In genomic region chr14:91366749-91367148, GRCh38 we compare ENCODE assay signal across 13 cellular contexts. TPM values are rescaled to one million over a fixed set of nuclear protein-coding genes. Genes with fewer than 3 reads are reported as not detected.
DNase-seq lines count a peak whose midpoint lies in the region; ATAC-seq and TF ChIP-seq lines count a peak whose summit lies in the region.
"Had no signal": no experiment of that assay in that cellular context is flagged by ENCODE, and none has a peak within 500 bp of the region (broad histone marks: within the 10 kb centered on the region; RNA-seq: fewer than 3 reads in every experiment).

No MANE protein-coding gene starts in this region.

- H3K36me3 ChIP-seq in Peyer's patch = no peaks in the 10 kb centered on the region

- H3K9me3 ChIP-seq in Peyer's patch = no peaks in the 10 kb centered on the region

- no peak overlapping the region for H3K4me3 ChIP-seq in Peyer's patch
- H3K4me3 ChIP-seq: coronary artery, K562, skin epidermis had no signal

- TF ChIP-seq POLR2A in Peyer's patch (IDR thresholded peaks at IDR 0.05) = no peak

- H3K27me3 ChIP-seq in Peyer's patch = no peaks in the 10 kb centered on the region

- no peak for ATAC-seq in stimulated activated memory B cell treated with anti-CD40 and anti-IgM and Interleukin-4, amounts not matched to agents 10 μg/mL and 1 μg/mL and 100 μg/mL, for 72 hours
- ATAC-seq in GM18519 (IDR thresholded peaks at IDR 0.05; ENCODE audit: low FRiP score, unreplicated experiment) (no peak), GM21576 (IDR thresholded peaks at IDR 0.05; ENCODE audit: unreplicated experiment) (no peak)
- ATAC-seq: K562 had no signal

- H3K4me1 Mint-ChIP-seq in activated CD4-positive, alpha-beta T cell treated with anti-CD3 and anti-CD28 coated beads, Interleukin-2, amount 10 ng/mL, durations not matched to agents 7 days and 5 days = peaks cover 79% of the 10 kb centered on the region
- peaks cover 83% of the 10 kb centered on the region for H3K4me1 Mint-ChIP-seq in dendritic cell treated with granulocyte-macrophage colony-stimulating factor and Interleukin-4, amounts not matched to agents 40 ng/mL and 50 ng/mL, for 4 days (ENCODE audit: low read depth)
- peaks cover 83% of the 10 kb centered on the region for H3K4me1 Mint-ChIP-seq in stimulated activated memory B cell treated with anti-CD40 and anti-IgM and Interleukin-4, amounts not matched to agents 10 μg/mL and 1 μg/mL and 100 μg/mL, for 72 hours

- intact Hi-C loops in dendritic cell treated with granulocyte-macrophage colony-stimulating factor and Interleukin-4, amounts not matched to agents 40 ng/mL and 50 ng/mL, for 4 days (cut with micrococcal nuclease) = no loop called here

- H3K27ac ChIP-seq in Peyer's patch = peak overlapping the region; percentile 19 to 73 (median 58)

- H3K4me3 Mint-ChIP-seq in activated CD4-positive, alpha-beta T cell treated with anti-CD3 and anti-CD28 coated beads, Interleukin-2, amount 10 ng/mL, durations not matched to agents 7 days and 5 days = peak overlapping the region; percentile 53
- H3K4me3 Mint-ChIP-seq in dendritic cell treated with granulocyte-macrophage colony-stimulating factor and Interleukin-4, amounts not matched to agents 40 ng/mL and 50 ng/mL, for 4 days = peak overlapping the region; percentile 30
- peak overlapping the region; percentile 61 for H3K4me3 Mint-ChIP-seq in stimulated activated memory B cell treated with anti-CD40 and anti-IgM and Interleukin-4, amounts not matched to agents 10 μg/mL and 1 μg/mL and 100 μg/mL, for 72 hours
- H3K4me3 Mint-ChIP-seq: nephron had no signal

- peaks cover 5 to 46% (median 31%) of the 10 kb centered on the region in 4 donors for H3K4me1 ChIP-seq in Peyer's patch

- peaks cover 19% of the 10 kb centered on the region for H3K36me3 Mint-ChIP-seq in activated CD4-positive, alpha-beta T cell treated with anti-CD3 and anti-CD28 coated beads, Interleukin-2, amount 10 ng/mL, durations not matched to agents 7 days and 5 days (ENCODE audit: low read depth)
- no peaks in the 10 kb centered on the region for H3K36me3 Mint-ChIP-seq in dendritic cell treated with granulocyte-macrophage colony-stimulating factor and Interleukin-4, amounts not matched to agents 40 ng/mL and 50 ng/mL, for 4 days (ENCODE audit: low read depth)
- H3K36me3 Mint-ChIP-seq in stimulated activated memory B cell treated with anti-CD40 and anti-IgM and Interleukin-4, amounts not matched to agents 10 μg/mL and 1 μg/mL and 100 μg/mL, for 72 hours = no peaks in the 10 kb centered on the region

- no peak for TF ChIP-seq CTCF in Peyer's patch (IDR thresholded peaks at IDR 0.05)

- CTCF ChIA-PET in activated CD4-positive, alpha-beta T cell treated with anti-CD3 and anti-CD28 coated beads, Interleukin-2, amount 10 ng/mL, durations not matched to agents 7 days and 5 days (lab: Charles Lee) = interaction anchor here (2.5 to 2.6 kb wide), 2 partner anchors 11 to 13 kb away, joined by 10 to 11 read pairs; no protein-coding TSS in a partner anchor

- peak overlapping the region; percentile 75 for H3K27ac Mint-ChIP-seq in activated CD4-positive, alpha-beta T cell treated with anti-CD3 and anti-CD28 coated beads, Interleukin-2, amount 10 ng/mL, durations not matched to agents 7 days and 5 days
- H3K27ac Mint-ChIP-seq in dendritic cell treated with granulocyte-macrophage colony-stimulating factor and Interleukin-4, amounts not matched to agents 40 ng/mL and 50 ng/mL, for 4 days = peak overlapping the region; percentile 65
- H3K27ac Mint-ChIP-seq in stimulated activated memory B cell treated with anti-CD40 and anti-IgM and Interleukin-4, amounts not matched to agents 10 μg/mL and 1 μg/mL and 100 μg/mL, for 72 hours = peak overlapping the region; percentile 94
- H3K27ac Mint-ChIP-seq: nephron had no signal

- no peaks in the 10 kb centered on the region for H3K27me3 Mint-ChIP-seq in activated CD4-positive, alpha-beta T cell treated with anti-CD3 and anti-CD28 coated beads, Interleukin-2, amount 10 ng/mL, durations not matched to agents 7 days and 5 days
- H3K27me3 Mint-ChIP-seq in dendritic cell treated with granulocyte-macrophage colony-stimulating factor and Interleukin-4, amounts not matched to agents 40 ng/mL and 50 ng/mL, for 4 days = peaks cover 19% of the 10 kb centered on the region
- no peaks in the 10 kb centered on the region for H3K27me3 Mint-ChIP-seq in stimulated activated memory B cell treated with anti-CD40 and anti-IgM and Interleukin-4, amounts not matched to agents 10 μg/mL and 1 μg/mL and 100 μg/mL, for 72 hours

- H3K9me3 Mint-ChIP-seq in activated CD4-positive, alpha-beta T cell treated with anti-CD3 and anti-CD28 coated beads, Interleukin-2, amount 10 ng/mL, durations not matched to agents 7 days and 5 days = no peaks in the 10 kb centered on the region
- H3K9me3 Mint-ChIP-seq in dendritic cell treated with granulocyte-macrophage colony-stimulating factor and Interleukin-4, amounts not matched to agents 40 ng/mL and 50 ng/mL, for 4 days = no peaks in the 10 kb centered on the region
- H3K9me3 Mint-ChIP-seq in stimulated activated memory B cell treated with anti-CD40 and anti-IgM and Interleukin-4, amounts not matched to agents 10 μg/mL and 1 μg/mL and 100 μg/mL, for 72 hours = no peaks in the 10 kb centered on the region
- H3K9me3 Mint-ChIP-seq: nephron had no signal

- POLR2A ChIA-PET in activated CD4-positive, alpha-beta T cell treated with anti-CD3 and anti-CD28 coated beads, Interleukin-2, amount 10 ng/mL, durations not matched to agents 7 days and 5 days (lab: Charles Lee) = no interaction called here

- no peak for DNase-seq in activated CD4-positive, alpha-beta T cell treated with anti-CD3 and anti-CD28 coated beads, Interleukin-2, amount 10 ng/mL, durations not matched to agents 7 days and 5 days
- no peak for DNase-seq in activated CD4-positive, alpha-beta T cell treated with anti-CD3 and anti-CD28 coated beads, Interleukin-2, amount 50 U/mL, for 1 hour
- no peak for DNase-seq in Peyer's patch
- DNase-seq in GM03348 (ENCODE audit: low spot score) = no peak
- DNase-seq: Right ventricle myocardium superior had no signal

RNA-seq across cellular contexts. Expression of gene CCDC88C, which starts 50.9 kb away (rescaled TPM):
- total RNA-seq in activated CD4-positive, alpha-beta T cell treated with anti-CD3 and anti-CD28 coated beads, Interleukin-2, amount 10 ng/mL, durations not matched to agents 7 days and 5 days = 100 to 1,000 TPM; 187 to 193 TPM
- 100 to 1,000 TPM in 1 of 4 donors, 10 to 100 TPM in 3; 18.9 to 189 (median 77.2) TPM for total RNA-seq in Peyer's patch
